In genomic region chr16:65202461-65202860, GRCh38 we compare ENCODE assay signal across 24 cellular contexts.
DNase-seq lines count a peak whose midpoint lies in the region; ATAC-seq and TF ChIP-seq lines count a peak whose summit lies in the region.
"Had no signal": no experiment of that assay in that cellular context is flagged by ENCODE, and none has a peak within 500 bp of the region (broad histone marks: within the 10 kb centered on the region; RNA-seq: fewer than 3 reads in every experiment).

No MANE protein-coding gene starts in this region.

- no peak for ATAC-seq in GM21737 (IDR thresholded peaks at IDR 0.05; ENCODE audit: unreplicated experiment)
- ATAC-seq: esophagus mucosa; left lobe of liver; natural killer cell treated with Interleukin-12 subunit alpha and Interleukin-12 subunit beta and Interleukin-15 and Interleukin-18, amount 100 ng/mL, for 72 hours; pancreas had no signal

- DNase-seq in AG08396 (ENCODE audit: low spot score) (peak; percentile 18), HFFc6 (peak; percentile 69), amniotic stem cell (lab: John Stamatoyannopoulos, UW) (peak; percentile 4), iris pigment epithelial cell (ENCODE audit: low read depth) (peak; percentile 12), dermis blood vessel endothelial cell (no peak), HPDE6-E6E7 (ENCODE audit: extremely low spot score) (no peak), NCI-H748 treated with DMSO at 0.1 percent for 48 hours (lab: John Stamatoyannopoulos, UW) (no peak)
- DNase-seq: ACHN; activated CD4-positive, alpha-beta T cell treated with anti-CD3 and anti-CD28 coated beads, Interleukin-2, amount 10 ng/mL, durations not matched to agents 24 days and 14 days; CD8-positive, alpha-beta memory T cell; central memory CD4-positive, alpha-beta T cell; head of caudate nucleus; midbrain; NCI-H2171 treated with DMSO at 0.1 percent for 48 hours; NCI-H526 treated with DMSO at 0.1 percent for 48 hours; pancreas; right cardiac atrium; SHP77 treated with DMSO at 0.1 percent for 48 hours; substantia nigra had no signal

- no peaks in the 10 kb centered on the region for H3K36me3 Mint-ChIP-seq in HFFc6 (ENCODE audit: low read depth)
- H3K36me3 Mint-ChIP-seq: CD8-positive, alpha-beta memory T cell; IgD-negative memory B cell; natural killer cell treated with Interleukin-12 subunit alpha and Interleukin-12 subunit beta and Interleukin-15 and Interleukin-18, amount 100 ng/mL, for 72 hours had no signal

- no peak overlapping the region; the same call in none of the 2 replicates for H3K27ac Mint-ChIP-seq in HFFc6
- H3K27ac Mint-ChIP-seq: activated CD4-positive, alpha-beta T cell treated with anti-CD3 and anti-CD28 coated beads, Interleukin-2, amount 10 ng/mL, durations not matched to agents 24 days and 14 days; CD8-positive, alpha-beta memory T cell; IgD-negative memory B cell; natural killer cell treated with Interleukin-12 subunit alpha and Interleukin-12 subunit beta and Interleukin-15 and Interleukin-18, amount 100 ng/mL, for 72 hours had no signal

- no peak overlapping the region for H3K4me3 Mint-ChIP-seq in HFFc6
- H3K4me3 Mint-ChIP-seq: activated CD4-positive, alpha-beta T cell treated with anti-CD3 and anti-CD28 coated beads, Interleukin-2, amount 10 ng/mL, durations not matched to agents 24 days and 14 days; CD8-positive, alpha-beta memory T cell; IgD-negative memory B cell; natural killer cell treated with Interleukin-12 subunit alpha and Interleukin-12 subunit beta and Interleukin-15 and Interleukin-18, amount 100 ng/mL, for 72 hours had no signal

- no peak for TF ChIP-seq CTCF in HFFc6 (IDR thresholded peaks at IDR 0.05)

- no peaks in the 10 kb centered on the region for H3K9me3 Mint-ChIP-seq in HFFc6

- H3K4me1 Mint-ChIP-seq in HFFc6 (ENCODE audit: low read depth): peaks cover 32% of the 10 kb centered on the region
- H3K4me1 Mint-ChIP-seq: activated CD4-positive, alpha-beta T cell treated with anti-CD3 and anti-CD28 coated beads, Interleukin-2, amount 10 ng/mL, durations not matched to agents 24 days and 14 days; CD8-positive, alpha-beta memory T cell; IgD-negative memory B cell had no signal

- H3K27me3 Mint-ChIP-seq in HFFc6 (ENCODE audit: insufficient read depth): no peaks in the 10 kb centered on the region
- H3K27me3 Mint-ChIP-seq: activated CD4-positive, alpha-beta T cell treated with anti-CD3 and anti-CD28 coated beads, Interleukin-2, amount 10 ng/mL, durations not matched to agents 24 days and 14 days; CD8-positive, alpha-beta memory T cell; IgD-negative memory B cell; natural killer cell treated with Interleukin-12 subunit alpha and Interleukin-12 subunit beta and Interleukin-15 and Interleukin-18, amount 100 ng/mL, for 72 hours had no signal

Comparison
In these comparisons a context has a peak if more than half of its experiments do, and no peak if none do; other contexts are left out.
1. DNase-seq: peak in AG08396 (single experiment), HFFc6 (single experiment), amniotic stem cell (single experiment) and iris pigment epithelial cell (single experiment); none in dermis blood vessel endothelial cell (single experiment), HPDE6-E6E7 (single experiment) and NCI-H748 treated with DMSO at 0.1 percent for 48 hours (single experiment).